Comparison of ENCODE assay signal across 17 cellular contexts in genomic region chr17:64016974-64017373, GRCh38. TPM values are rescaled to one million over a fixed set of nuclear protein-coding genes. Genes with fewer than 3 reads are reported as not detected.
DNase-seq lines count a peak whose midpoint lies in the region; ATAC-seq, FAIRE-seq and TF ChIP-seq lines count a peak whose summit lies in the region.
"Had no signal": no experiment of that assay in that cellular context is flagged by ENCODE, and none has a peak within 500 bp of the region (broad histone marks: within the 10 kb centered on the region; RNA-seq: fewer than 3 reads in every experiment).

No MANE protein-coding gene starts in this region.

- TF ChIP-seq CTCF in right lobe of liver (IDR thresholded peaks at IDR 0.05) (no peak), HepG2 (CRISPR knock-in tag; IDR thresholded peaks at IDR 0.05) (no peak), Calu3 (IDR thresholded peaks at IDR 0.05; ENCODE audit: unreplicated experiment) (no peak)
- no peak for TF ChIP-seq CTCF in activated CD8-positive, alpha-beta T cell treated with anti-CD3 and anti-CD28 coated beads for 36 hours (IDR thresholded peaks at IDR 0.05)

- BruUV-seq in HepG2 (replicated peaks; lab: Mats Ljungman, UMichigan), result no TSS peak
- BruUV-seq in Calu3 (replicated peaks; lab: Mats Ljungman, UMichigan), result no TSS peak

- POLR2A ChIA-PET in HepG2 (lab: Yijun Ruan, JAX), result no interaction called here
- POLR2A ChIA-PET in activated CD8-positive, alpha-beta T cell treated with anti-CD3 and anti-CD28 coated beads for 36 hours (lab: Charles Lee), result interaction anchor here (0.6 to 1.9 kb wide), 12 partner anchors 8 to 488 kb away, joined by 3 to 11 read pairs (median 3); partner anchors contain the start of gene PRR29

- no peak for DNase-seq in right lobe of liver
- no peak for DNase-seq in HepG2 (ENCODE audit: low spot score)
- DNase-seq in activated CD8-positive, alpha-beta T cell treated with anti-CD3 and anti-CD28 coated beads for 36 hours, result no peak
- no peak for DNase-seq in memory B cell (ENCODE audit: low spot score in 2 of 2)
- DNase-seq in NCI-H1436 treated with DMSO at 0.1 percent for 48 hours (lab: John Stamatoyannopoulos, UW), result no peak
- DNase-seq in Calu3, result no peak
- DNase-seq in Kasumi-1 (lab: John Stamatoyannopoulos, UW), result no peak
- DNase-seq: activated CD4-positive, alpha-beta T cell treated with anti-CD3 and anti-CD28 coated beads, Interleukin-2, amount 50 U/mL, for 48 hours; amniotic stem cell; GDM1; NCI-H1048; pancreas; PC-9 had no signal

- peak overlapping the region; percentile 94 for H3K4me3 Mint-ChIP-seq in activated CD8-positive, alpha-beta T cell treated with anti-CD3 and anti-CD28 coated beads for 36 hours
- peak overlapping the region; percentile 61 for H3K4me3 Mint-ChIP-seq in memory B cell
- no peak overlapping the region for H3K4me3 Mint-ChIP-seq in Calu3 (ENCODE audit: low read depth, unreplicated experiment)

- H3K9me3 Mint-ChIP-seq in activated CD8-positive, alpha-beta T cell treated with anti-CD3 and anti-CD28 coated beads for 36 hours, result no peaks in the 10 kb centered on the region
- H3K9me3 Mint-ChIP-seq in memory B cell (peaks cover 3% of the 10 kb centered on the region), Calu3 (ENCODE audit: low read depth, unreplicated experiment) (no peaks in the 10 kb centered on the region)

- H3K36me3 Mint-ChIP-seq in activated CD8-positive, alpha-beta T cell treated with anti-CD3 and anti-CD28 coated beads for 36 hours (ENCODE audit: low read depth), result peaks cover 21% of the 10 kb centered on the region
- H3K36me3 Mint-ChIP-seq in memory B cell (peaks cover 2% of the 10 kb centered on the region), Calu3 (ENCODE audit: insufficient read depth, unreplicated experiment) (no peaks in the 10 kb centered on the region)

- H3K4me1 ChIP-seq in right lobe of liver (no peaks in the 10 kb centered on the region), HepG2 (ENCODE audit: insufficient read depth, low read length) (peaks cover 15% of the 10 kb centered on the region)

- intact Hi-C loops in right lobe of liver (cut with DNase I), result no loop called here
- intact Hi-C loops in HepG2 (cut with micrococcal nuclease; ENCODE audit: unreplicated experiment), result no loop called here
- intact Hi-C loops in activated CD8-positive, alpha-beta T cell treated with anti-CD3 and anti-CD28 coated beads for 36 hours (cut with micrococcal nuclease), result no loop called here
- intact Hi-C loops in Calu3 (cut with micrococcal nuclease; ENCODE audit: unreplicated experiment), result no loop called here

- H3K27ac ChIP-seq in right lobe of liver (peak overlapping the region in 2 of 3 donors; percentile 0 to 47), HepG2 (ENCODE audit: extremely low read length, insufficient read depth, low read length) (no peak overlapping the region)
- H3K27ac ChIP-seq: C4-2B, pancreas, PC-9 had no signal

- ATAC-seq in right lobe of liver (no peak), HepG2 (no peak), memory B cell (ENCODE audit: low read depth) (no peak), GM18907 (IDR thresholded peaks at IDR 0.05; ENCODE audit: unreplicated experiment) (no peak)
- ATAC-seq in activated CD8-positive, alpha-beta T cell treated with anti-CD3 and anti-CD28 coated beads for 36 hours, result no peak
- ATAC-seq: pancreas had no signal

- CTCF ChIA-PET in HepG2 (lab: Yijun Ruan, JAX; ENCODE audit: low intra/inter-chr PET ratio, low total read pairs) (no interaction called here), Calu3 (lab: Charles Lee) (interaction anchor here (0.6 kb wide), 1 partner anchor 1567 kb away, joined by 9 read pairs; no protein-coding TSS in a partner anchor)
- CTCF ChIA-PET in activated CD8-positive, alpha-beta T cell treated with anti-CD3 and anti-CD28 coated beads for 36 hours (lab: Charles Lee), result interaction anchor here (0.9 to 3.4 kb wide), 16 partner anchors 9 to 175 kb away, joined by 3 to 34 read pairs (median 7); partner anchors contain the start of genes CD79B, ERN1, GH1 and PRR29

- no peaks in the 10 kb centered on the region for H4K20me1 ChIP-seq in HepG2 (ENCODE audit: insufficient read depth, low read length)

- peaks cover 56% of the 10 kb centered on the region for H3K4me1 Mint-ChIP-seq in activated CD8-positive, alpha-beta T cell treated with anti-CD3 and anti-CD28 coated beads for 36 hours (ENCODE audit: low read depth)
- peaks cover 37% of the 10 kb centered on the region for H3K4me1 Mint-ChIP-seq in memory B cell
- H3K4me1 Mint-ChIP-seq in Calu3 (ENCODE audit: low read depth, unreplicated experiment), result peaks cover 13% of the 10 kb centered on the region

- WGBS in right lobe of liver (ENCODE audit: insufficient coverage, low coverage, low lambda C conversion rate, missing lambda C conversion rate), result 63% methylated on average over 3 of the region's 3 CpGs
- WGBS in HepG2 (ENCODE audit: low lambda C conversion rate), result 80% methylated on average over 3 of the region's 3 CpGs

- no peak for TF ChIP-seq EP300 in HepG2 (IDR thresholded peaks at IDR 0.05; ENCODE audit: low read depth in 2 of 2, low read length in 2 of 2)
- TF ChIP-seq EP300 in HepG2 (CRISPR knock-in tag; IDR thresholded peaks at IDR 0.05; ENCODE audit: borderline replicate concordance), result no peak

- no peak overlapping the region for H3K9ac ChIP-seq in HepG2 (ENCODE audit: insufficient read depth, low read depth, low read length)

- H3K4me3 ChIP-seq in right lobe of liver, result no peak overlapping the region
- no peak overlapping the region for H3K4me3 ChIP-seq in HepG2 (replicated peaks in 1 of 3; ENCODE audit: insufficient read depth in 1 of 3, low read depth in 2 of 3, low read length in 3 of 3)
- H3K4me3 ChIP-seq: pancreas, PC-9 had no signal

- no peaks in the 10 kb centered on the region for H3K27me3 Mint-ChIP-seq in activated CD8-positive, alpha-beta T cell treated with anti-CD3 and anti-CD28 coated beads for 36 hours
- H3K27me3 Mint-ChIP-seq in memory B cell (no peaks in the 10 kb centered on the region), Calu3 (ENCODE audit: unreplicated experiment) (no peaks in the 10 kb centered on the region)

- no peak for TF ChIP-seq RAD21 in HepG2 (CRISPR knock-in tag; IDR thresholded peaks at IDR 0.05)

- H3K79me2 ChIP-seq in HepG2 (ENCODE audit: insufficient read depth, low read length), result no peaks in the 10 kb centered on the region

- FAIRE-seq in HepG2 (lab: Jason Lieb, UNC), result no peak
- FAIRE-seq: colon, pancreas had no signal

- H3K36me3 ChIP-seq in right lobe of liver, result no peaks in the 10 kb centered on the region
- no peaks in the 10 kb centered on the region; a peak in 1 of 5 replicates for H3K36me3 ChIP-seq in HepG2 (replicated peaks in 1 of 2; ENCODE audit: control insufficient read depth in 1 of 2, insufficient read depth in 2 of 2, low read length in 2 of 2)
- H3K36me3 ChIP-seq: pancreas had no signal

- TF ChIP-seq POLR2A in right lobe of liver (IDR thresholded peaks at IDR 0.05) (no peak), HepG2 (IDR thresholded peaks at IDR 0.05; ENCODE audit: insufficient read depth in 1 of 2, low read depth in 2 of 2, low read length in 2 of 2) (no peak)

- in situ Hi-C loops in HepG2 (cut with HindIII; ENCODE audit: extremely low pct_ligation_motif_present, low pct_unique_long_range_greater_than_20kb), result no loop called here

- H3K27me3 ChIP-seq in right lobe of liver (no peaks in the 10 kb centered on the region), HepG2 (ENCODE audit: control insufficient read depth in 1 of 2, insufficient read depth in 2 of 2, low read length in 2 of 2) (no peaks in the 10 kb centered on the region; a peak in 1 of 5 replicates)
- H3K27me3 ChIP-seq: pancreas had no signal

- H3K4me2 ChIP-seq in HepG2 (ENCODE audit: low read depth, low read length), result no peak overlapping the region
- H3K4me2 ChIP-seq: PC-9 had no signal

- H3K9me3 ChIP-seq in right lobe of liver, result no peaks in the 10 kb centered on the region
- no peaks in the 10 kb centered on the region for H3K9me3 ChIP-seq in HepG2 (ENCODE audit: low read length)
- H3K9me3 ChIP-seq: pancreas had no signal

- peak overlapping the region; percentile 97 for H3K27ac Mint-ChIP-seq in activated CD8-positive, alpha-beta T cell treated with anti-CD3 and anti-CD28 coated beads for 36 hours
- H3K27ac Mint-ChIP-seq in memory B cell (peak overlapping the region; percentile 77), Calu3 (ENCODE audit: unreplicated experiment) (no peak overlapping the region)

- no peak overlapping the region for H2AFZ ChIP-seq in HepG2 (ENCODE audit: low read length)
- H2AFZ ChIP-seq: PC-9 had no signal

RNA-seq across cellular contexts. Expression of gene ICAM2, which starts 3.5 kb away (rescaled TPM):
- 10 to 100 TPM in 3 of 6 experiments, 1 to 10 TPM in 3; 5.5 to 16.1 (median 8.6) TPM for total RNA-seq in right lobe of liver
- 7.9 and 10.9 TPM in 2 replicates for total RNA-seq in HepG2 (2016; rRNA removed; fragmentation: Illumina TruSeq; extraction: Trizol)
- total RNA-seq in HepG2 (2016; cell fraction: cytosol; rRNA removed; fragmentation: Illumina TruSeq; extraction: Trizol; ENCODE audit: low read depth), result 4.1 and 5.7 TPM in 2 replicates
- total RNA-seq in HepG2 (2016; cell fraction: insoluble cytoplasmic fraction; rRNA removed; fragmentation: Illumina TruSeq; extraction: Trizol), result 9.4 and 10.9 TPM in 2 replicates
- 8.3 and 9.3 TPM in 2 replicates for total RNA-seq in HepG2 (2016; cell fraction: membrane; rRNA removed; fragmentation: Illumina TruSeq; extraction: Trizol)
- total RNA-seq in HepG2 (2016; cell fraction: nucleus; rRNA removed; fragmentation: Illumina TruSeq; extraction: Trizol), result 7.4 and 8.7 TPM in 2 replicates
- 20.8 and 21.4 TPM in 2 replicates for polyA plus RNA-seq in HepG2 (2011; rRNA removed)
- polyA plus RNA-seq in HepG2 (2011; cell fraction: cytosol; rRNA removed), result 25.1 and 29.5 TPM in 2 replicates
- polyA plus RNA-seq in HepG2 (2011; cell fraction: nucleus; rRNA removed), result 10.1 and 10.2 TPM in 2 replicates
- polyA plus RNA-seq in HepG2 (2012), result 6.0 and 8.9 TPM in 2 replicates
- polyA plus RNA-seq in HepG2 (2016; cell fraction: cytosol; fragmentation: Illumina TruSeq; extraction: Trizol; ENCODE audit: low read depth), result 3.9 and 5.8 TPM in 2 replicates
- polyA plus RNA-seq in HepG2 (2016; cell fraction: insoluble cytoplasmic fraction; fragmentation: Illumina TruSeq; extraction: Trizol; ENCODE audit: low read depth), result 7.5 and 8.3 TPM in 2 replicates
- polyA plus RNA-seq in HepG2 (2016; cell fraction: membrane; fragmentation: Illumina TruSeq; extraction: Trizol; ENCODE audit: low read depth), result 5.9 and 6.9 TPM in 2 replicates
- polyA plus RNA-seq in HepG2 (2016; cell fraction: nucleus; fragmentation: Illumina TruSeq; extraction: Trizol; ENCODE audit: insufficient read depth, low read depth), result 11.9 and 12.3 TPM in 2 replicates
- 1.3 and 35.6 TPM in 2 replicates for polyA minus RNA-seq in HepG2 (2011; rRNA and poly(A)+ RNA removed; ENCODE audit: low replicate concordance)
- polyA minus RNA-seq in HepG2 (2011; cell fraction: cytosol; rRNA and poly(A)+ RNA removed), result 6.6 and 7.4 TPM in 2 replicates
- 4.2 and 7.6 TPM in 2 replicates for polyA minus RNA-seq in HepG2 (2011; cell fraction: nucleus; rRNA and poly(A)+ RNA removed)
- total RNA-seq in activated CD8-positive, alpha-beta T cell treated with anti-CD3 and anti-CD28 coated beads for 36 hours, result 10 to 100 TPM; 53.3 to 53.7 TPM
- total RNA-seq in Calu3 (2022), result 3.6 and 4.4 TPM in 2 replicates

RNA-seq across cellular contexts. Expression of gene PRR29, which starts 18.8 kb away (rescaled TPM):
- total RNA-seq in right lobe of liver (under 1 TPM in 3 of 6 experiments, not detected in 3; 0.07 to 0.33 (median 0.12) TPM), HepG2 (2016; rRNA removed; fragmentation: Illumina TruSeq; extraction: Trizol) (0.07 and 0.11 TPM in 2 replicates), Calu3 (2022) (0.47 and 0.61 TPM in 2 replicates)
- not detected in 2 replicates for total RNA-seq in HepG2 (2016; cell fraction: cytosol; rRNA removed; fragmentation: Illumina TruSeq; extraction: Trizol; ENCODE audit: low read depth)
- 0.19 TPM in 1 of 2 replicates, not detected in the other for total RNA-seq in HepG2 (2016; cell fraction: insoluble cytoplasmic fraction; rRNA removed; fragmentation: Illumina TruSeq; extraction: Trizol)
- total RNA-seq in HepG2 (2016; cell fraction: membrane; rRNA removed; fragmentation: Illumina TruSeq; extraction: Trizol), result 0.06 and 0.14 TPM in 2 replicates
- total RNA-seq in HepG2 (2016; cell fraction: nucleus; rRNA removed; fragmentation: Illumina TruSeq; extraction: Trizol), result not detected in 2 replicates
- polyA plus RNA-seq in HepG2 (2011; rRNA removed), result 0.08 and 0.20 TPM in 2 replicates
- polyA plus RNA-seq in HepG2 (2011; cell fraction: cytosol; rRNA removed), result 0.06 and 0.07 TPM in 2 replicates
- 0.73 and 0.96 TPM in 2 replicates for polyA plus RNA-seq in HepG2 (2011; cell fraction: nucleus; rRNA removed)
- 0.21 and 0.40 TPM in 2 replicates for polyA plus RNA-seq in HepG2 (2012)
- 0.10 and 0.11 TPM in 2 replicates for polyA plus RNA-seq in HepG2 (2016; cell fraction: cytosol; fragmentation: Illumina TruSeq; extraction: Trizol; ENCODE audit: low read depth)
- polyA plus RNA-seq in HepG2 (2016; cell fraction: insoluble cytoplasmic fraction; fragmentation: Illumina TruSeq; extraction: Trizol; ENCODE audit: low read depth), result 0.23 TPM in 1 of 2 replicates, not detected in the other
- not detected in 2 replicates for polyA plus RNA-seq in HepG2 (2016; cell fraction: membrane; fragmentation: Illumina TruSeq; extraction: Trizol; ENCODE audit: low read depth)
- not detected in 2 replicates for polyA plus RNA-seq in HepG2 (2016; cell fraction: nucleus; fragmentation: Illumina TruSeq; extraction: Trizol; ENCODE audit: insufficient read depth, low read depth)
- polyA minus RNA-seq in HepG2 (2011; rRNA and poly(A)+ RNA removed; ENCODE audit: low replicate concordance), result 0.16 TPM in 1 of 2 replicates, not detected in the other
- polyA minus RNA-seq in HepG2 (2011; cell fraction: cytosol; rRNA and poly(A)+ RNA removed), result not detected in 2 replicates
- 0.26 and 0.37 TPM in 2 replicates for polyA minus RNA-seq in HepG2 (2011; cell fraction: nucleus; rRNA and poly(A)+ RNA removed)
- total RNA-seq in activated CD8-positive, alpha-beta T cell treated with anti-CD3 and anti-CD28 coated beads for 36 hours, result 1 to 10 TPM in 1 of 2 experiments, under 1 TPM in 1; 0.74 to 2.5 TPM

RNA-seq across cellular contexts. Expression of gene SCN4A, which starts 44.3 kb away (rescaled TPM):
- 1 to 10 TPM in 1 of 6 experiments, under 1 TPM in 5; 0.10 to 1.4 (median 0.20) TPM for total RNA-seq in right lobe of liver
- 0.02 TPM in 1 of 2 replicates, not detected in the other for total RNA-seq in HepG2 (2016; rRNA removed; fragmentation: Illumina TruSeq; extraction: Trizol)
- not detected in 2 replicates for total RNA-seq in HepG2 (2016; cell fraction: cytosol; rRNA removed; fragmentation: Illumina TruSeq; extraction: Trizol; ENCODE audit: low read depth)
- not detected in 2 replicates for total RNA-seq in HepG2 (2016; cell fraction: insoluble cytoplasmic fraction; rRNA removed; fragmentation: Illumina TruSeq; extraction: Trizol)
- not detected in 2 replicates for total RNA-seq in HepG2 (2016; cell fraction: membrane; rRNA removed; fragmentation: Illumina TruSeq; extraction: Trizol)
- not detected in 2 replicates for total RNA-seq in HepG2 (2016; cell fraction: nucleus; rRNA removed; fragmentation: Illumina TruSeq; extraction: Trizol)
- 0.03 and 0.04 TPM in 2 replicates for polyA plus RNA-seq in HepG2 (2011; rRNA removed)
- polyA plus RNA-seq in HepG2 (2011; cell fraction: cytosol; rRNA removed), result 0.01 TPM in 2 replicates
- polyA plus RNA-seq in HepG2 (2011; cell fraction: nucleus; rRNA removed), result 0.07 and 0.13 TPM in 2 replicates
- 0.03 and 0.12 TPM in 2 replicates for polyA plus RNA-seq in HepG2 (2012)
- not detected in 2 replicates for polyA plus RNA-seq in HepG2 (2016; cell fraction: cytosol; fragmentation: Illumina TruSeq; extraction: Trizol; ENCODE audit: low read depth)
- polyA plus RNA-seq in HepG2 (2016; cell fraction: insoluble cytoplasmic fraction; fragmentation: Illumina TruSeq; extraction: Trizol; ENCODE audit: low read depth), result not detected in 2 replicates
- polyA plus RNA-seq in HepG2 (2016; cell fraction: membrane; fragmentation: Illumina TruSeq; extraction: Trizol; ENCODE audit: low read depth), result not detected in 2 replicates
- polyA plus RNA-seq in HepG2 (2016; cell fraction: nucleus; fragmentation: Illumina TruSeq; extraction: Trizol; ENCODE audit: insufficient read depth, low read depth), result not detected in 2 replicates
- polyA minus RNA-seq in HepG2 (2011; rRNA and poly(A)+ RNA removed; ENCODE audit: low replicate concordance), result 0.38 and 4.1 TPM in 2 replicates
- not detected in 2 replicates for polyA minus RNA-seq in HepG2 (2011; cell fraction: cytosol; rRNA and poly(A)+ RNA removed)
- polyA minus RNA-seq in HepG2 (2011; cell fraction: nucleus; rRNA and poly(A)+ RNA removed), result 0.26 and 0.37 TPM in 2 replicates
- total RNA-seq in activated CD8-positive, alpha-beta T cell treated with anti-CD3 and anti-CD28 coated beads for 36 hours, result under 1 TPM; 0.20 to 0.23 TPM
- total RNA-seq in Calu3 (2022), result not detected in 2 replicates
- polyA plus RNA-seq: fibroblast of lung had no signal
